Comparison of ENCODE assay signal across 9 cellular contexts in the genomic region with DNA sequence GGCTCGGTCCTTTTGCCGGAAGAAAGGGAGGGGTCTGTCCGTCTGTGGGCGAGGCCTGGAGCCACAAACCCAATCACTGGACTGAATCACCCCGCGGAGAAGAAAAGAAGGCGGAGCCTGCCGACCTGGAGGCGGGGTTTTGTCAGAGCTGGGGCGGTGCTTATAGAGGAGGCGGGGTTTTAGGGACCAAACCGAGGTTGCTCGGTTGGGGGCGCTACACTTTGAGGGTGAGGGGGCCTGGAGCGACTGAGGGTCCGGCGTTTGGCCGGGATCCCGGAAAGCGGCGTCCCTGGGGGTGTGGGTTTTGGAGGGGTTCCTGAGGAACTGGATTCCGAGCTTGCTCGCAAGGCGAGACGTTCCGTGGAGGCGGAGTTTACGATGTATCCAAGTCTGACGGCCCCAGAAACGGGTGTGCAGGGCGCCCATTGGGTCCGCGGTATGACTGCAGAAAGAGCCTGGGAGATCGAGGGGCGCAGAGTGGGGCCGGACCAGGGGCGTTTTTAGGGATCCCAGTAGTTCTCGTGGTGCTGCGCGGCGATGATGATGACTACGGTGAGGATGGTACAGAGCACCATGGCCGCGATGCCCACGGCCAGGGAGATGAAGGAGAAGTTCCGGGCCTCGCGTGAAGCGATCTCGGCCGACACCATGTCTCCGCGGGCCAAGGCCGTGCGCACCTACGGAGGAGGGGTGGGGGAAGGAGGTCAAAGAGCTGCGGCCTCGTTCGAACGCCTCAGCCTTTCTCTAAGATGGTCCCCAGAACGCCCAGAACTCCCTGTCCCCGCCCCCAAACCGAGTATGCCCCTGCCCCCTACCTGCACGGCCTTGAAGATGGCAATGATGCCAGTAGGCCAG. TPM values are rescaled to one million over a fixed set of nuclear protein-coding genes. Genes with fewer than 3 reads are reported as not detected.
DNase-seq lines count a peak whose midpoint lies in the region; ATAC-seq and TF ChIP-seq lines count a peak whose summit lies in the region.
"Had no signal": no experiment of that assay in that cellular context is flagged by ENCODE, and none has a peak within 500 bp of the region (broad histone marks: within the 10 kb centered on the region; RNA-seq: fewer than 3 reads in every experiment).

No MANE protein-coding gene starts in this region.

- TF ChIP-seq CTCF in CD8-positive, alpha-beta T cell (IDR thresholded peaks at IDR 0.05) = peak; percentile 35
- TF ChIP-seq CTCF in testis (IDR thresholded peaks at IDR 0.05) = no peak

- no peaks in the 10 kb centered on the region for H3K79me1 ChIP-seq in neuronal stem cell (ENCODE audit: low read depth, low read length)

- H3K36me3 Mint-ChIP-seq in CD8-positive, alpha-beta T cell = peaks cover under 1% of the 10 kb centered on the region
- no peaks in the 10 kb centered on the region for H3K36me3 Mint-ChIP-seq in activated CD4-positive, alpha-beta memory T cell treated with anti-CD3 and anti-CD28 coated beads for 36 hours

- no peak overlapping the region for H4K91ac ChIP-seq in neuronal stem cell (ENCODE audit: low read depth, low read length, poor library complexity)

- peaks cover 51% of the 10 kb centered on the region for H3K4me1 Mint-ChIP-seq in CD8-positive, alpha-beta T cell (ENCODE audit: low read depth)
- peaks cover 28% of the 10 kb centered on the region for H3K4me1 Mint-ChIP-seq in activated CD4-positive, alpha-beta memory T cell treated with anti-CD3 and anti-CD28 coated beads for 36 hours (ENCODE audit: low read depth)

- H2BK5ac ChIP-seq in neuronal stem cell (ENCODE audit: low read length) = no peak overlapping the region

- POLR2A ChIA-PET in CD8-positive, alpha-beta T cell (lab: Charles Lee) = interaction anchor here (1.4 kb wide), 1 partner anchor 19 kb away, joined by 7 read pairs; a partner anchor contains a TSS
- POLR2A ChIA-PET in activated CD4-positive, alpha-beta memory T cell treated with anti-CD3 and anti-CD28 coated beads for 36 hours (lab: Charles Lee) = interaction anchor here (1.5 kb wide), 1 partner anchor 44 kb away, joined by 3 read pairs; no protein-coding TSS in a partner anchor

- no peak overlapping the region for H2BK12ac ChIP-seq in neuronal stem cell (ENCODE audit: low read length)

- peak overlapping the region; percentile 27 for H2BK15ac ChIP-seq in neuronal stem cell (ENCODE audit: low read length)

- DNase-seq in CD8-positive, alpha-beta T cell = peak; percentile 38 to 80 (median 66)
- DNase-seq in activated CD4-positive, alpha-beta memory T cell treated with anti-CD3 and anti-CD28 coated beads for 36 hours = peak; percentile 87
- peak; percentile 38 to 50 (median 45) for DNase-seq in effector memory CD4-positive, alpha-beta T cell
- DNase-seq in neuronal stem cell (ENCODE audit: low spot score) (no peak), testis (peak; percentile 73), SW480 (ENCODE audit: low spot score) (no peak), AG08396 (ENCODE audit: low spot score) (no peak), MV-4-11 (lab: John Stamatoyannopoulos, UW) (no peak)

- H2BK120ac ChIP-seq in neuronal stem cell (ENCODE audit: low read depth, low read length) = no peak overlapping the region

- TF ChIP-seq POLR2A in testis (IDR thresholded peaks at IDR 0.05) = no peak

- H4K8ac ChIP-seq in neuronal stem cell (ENCODE audit: low read depth, low read length) = no peak overlapping the region

- WGBS in neuronal stem cell (ENCODE audit: extremely low coverage in 2 of 2, insufficient read length in 2 of 2, insufficient replicate concordance in 1 of 2), 2 donors = no CpG with 5 or more reads among the region's 64 CpGs
- WGBS in testis, 2 donors = 61% methylated on average over 57 to 64 of the region's 64 CpGs

- H3K4me3 ChIP-seq in CD8-positive, alpha-beta T cell (ENCODE audit: low read depth, low read length) = no peak overlapping the region
- H3K4me3 ChIP-seq in effector memory CD4-positive, alpha-beta T cell (ENCODE audit: insufficient read depth, low read depth, low read length, poor library complexity, severe bottlenecking) = peak overlapping the region; percentile 45
- H3K4me3 ChIP-seq in neuronal stem cell (ENCODE audit: low read length in 2 of 2) (peak overlapping the region in 1 of 2 donors; percentile 8), testis (peak overlapping the region; percentile 6 to 12)
- H3K4me3 ChIP-seq: SK-N-MC had no signal

- H3K9me3 ChIP-seq in CD8-positive, alpha-beta T cell (ENCODE audit: low read length) = no peaks in the 10 kb centered on the region
- no peaks in the 10 kb centered on the region for H3K9me3 ChIP-seq in effector memory CD4-positive, alpha-beta T cell (ENCODE audit: control insufficient read depth, low read length)
- H3K9me3 ChIP-seq in neuronal stem cell (replicated peaks in 1 of 2; ENCODE audit: control insufficient read depth in 2 of 2, insufficient read depth in 1 of 2, low read depth in 1 of 2, low read length in 2 of 2) = no peaks in the 10 kb centered on the region
- H3K9me3 ChIP-seq in testis = no peaks in the 10 kb centered on the region

- H3K9ac ChIP-seq in neuronal stem cell (ENCODE audit: low read depth, low read length, poor library complexity) = no peak overlapping the region

- peak overlapping the region; percentile 14 for H2AK5ac ChIP-seq in neuronal stem cell (ENCODE audit: low read depth, low read length)

- no peaks in the 10 kb centered on the region for H3K9me3 Mint-ChIP-seq in CD8-positive, alpha-beta T cell
- no peaks in the 10 kb centered on the region for H3K9me3 Mint-ChIP-seq in activated CD4-positive, alpha-beta memory T cell treated with anti-CD3 and anti-CD28 coated beads for 36 hours

- H3K27me3 Mint-ChIP-seq in CD8-positive, alpha-beta T cell (ENCODE audit: low read depth) = peaks cover 19% of the 10 kb centered on the region
- peaks cover 30% of the 10 kb centered on the region for H3K27me3 Mint-ChIP-seq in activated CD4-positive, alpha-beta memory T cell treated with anti-CD3 and anti-CD28 coated beads for 36 hours

- no peaks in the 10 kb centered on the region for H3K27me3 ChIP-seq in CD8-positive, alpha-beta T cell (ENCODE audit: insufficient read depth, low read length)
- H3K27me3 ChIP-seq in effector memory CD4-positive, alpha-beta T cell (replicated peaks; ENCODE audit: control insufficient read depth, insufficient read depth, low read length, poor library complexity, severe bottlenecking) = peaks cover 11% of the 10 kb centered on the region
- H3K27me3 ChIP-seq in neuronal stem cell (ENCODE audit: control insufficient read depth in 3 of 3, insufficient read depth in 3 of 3, low read depth in 1 of 3, low read length in 3 of 3) (peaks cover 0 to 33% (median 0%) of the 10 kb centered on the region in 3 experiments), testis (no peaks in the 10 kb centered on the region)

- peak overlapping the region; percentile 43 for H3K27ac Mint-ChIP-seq in CD8-positive, alpha-beta T cell
- no peak overlapping the region for H3K27ac Mint-ChIP-seq in activated CD4-positive, alpha-beta memory T cell treated with anti-CD3 and anti-CD28 coated beads for 36 hours

- no peak overlapping the region for H3K14ac ChIP-seq in neuronal stem cell (ENCODE audit: low read length)

- H3K23ac ChIP-seq in neuronal stem cell (ENCODE audit: low read depth, low read length, poor library complexity) = no peak overlapping the region

- peak overlapping the region; percentile 21 for H3K4me2 ChIP-seq in neuronal stem cell (ENCODE audit: insufficient read depth, low read length, poor library complexity, severe bottlenecking)

- H3K4me1 ChIP-seq in CD8-positive, alpha-beta T cell (ENCODE audit: insufficient read depth, low read length) = peaks cover 31% of the 10 kb centered on the region
- H3K4me1 ChIP-seq in effector memory CD4-positive, alpha-beta T cell (ENCODE audit: control insufficient read depth, insufficient read depth, low read length, poor library complexity, severe bottlenecking) = peaks cover 11% of the 10 kb centered on the region
- H3K4me1 ChIP-seq in neuronal stem cell (ENCODE audit: control insufficient read depth in 2 of 2, insufficient read depth in 1 of 2, low read depth in 1 of 2, low read length in 2 of 2) (peaks cover 16 to 21% of the 10 kb centered on the region in 2 donors), testis (peaks cover 16% of the 10 kb centered on the region)

- ATAC-seq in CD8-positive, alpha-beta T cell = peak; percentile 83

- CTCF ChIA-PET in CD8-positive, alpha-beta T cell (lab: Charles Lee) = interaction anchor here (0.8 to 1.2 kb wide), 2 partner anchors 15 to 96 kb away, joined by 3 to 4 read pairs; a partner anchor contains a TSS
- CTCF ChIA-PET in activated CD4-positive, alpha-beta memory T cell treated with anti-CD3 and anti-CD28 coated beads for 36 hours (lab: Charles Lee) = interaction anchor here (0.9 to 1.5 kb wide), 3 partner anchors 10 to 46 kb away, joined by 3 to 5 read pairs (median 4); no protein-coding TSS in a partner anchor

- H2AFZ ChIP-seq in neuronal stem cell (ENCODE audit: low read length) = no peak overlapping the region

- intact Hi-C loops in CD8-positive, alpha-beta T cell (cut with DNase I, micrococcal nuclease) = loop anchor here (1.0 to 10.0 kb wide), 2 partner anchors 19 to 96 kb away; a partner anchor contains a TSS
- intact Hi-C loops in activated CD4-positive, alpha-beta memory T cell treated with anti-CD3 and anti-CD28 coated beads for 36 hours (cut with micrococcal nuclease) = loop anchor here (1.0 to 2.0 kb wide), 2 partner anchors 21 to 46 kb away; a partner anchor contains a TSS
- intact Hi-C loops in testis (cut with DNase I; ENCODE audit: low total_unique reads) = no loop called here

- no peak overlapping the region for H3K4ac ChIP-seq in neuronal stem cell (ENCODE audit: low read length)

- H3K18ac ChIP-seq in neuronal stem cell (ENCODE audit: low read length) = peak overlapping the region; percentile 52

- H3K27ac ChIP-seq in CD8-positive, alpha-beta T cell (ENCODE audit: low read depth, low read length) = no peak overlapping the region
- no peak overlapping the region for H3K27ac ChIP-seq in effector memory CD4-positive, alpha-beta T cell (ENCODE audit: insufficient read depth, low read length, poor library complexity, severe bottlenecking)
- no peak overlapping the region for H3K27ac ChIP-seq in neuronal stem cell (replicated peaks; ENCODE audit: low read length)
- no peak overlapping the region for H3K27ac ChIP-seq in testis
- H3K27ac ChIP-seq: SK-N-MC had no signal

- H3K4me3 Mint-ChIP-seq in CD8-positive, alpha-beta T cell = peak overlapping the region; percentile 84
- peak overlapping the region; percentile 76 for H3K4me3 Mint-ChIP-seq in activated CD4-positive, alpha-beta memory T cell treated with anti-CD3 and anti-CD28 coated beads for 36 hours

- H3K36me3 ChIP-seq in CD8-positive, alpha-beta T cell (ENCODE audit: insufficient read depth, low read length) = no peaks in the 10 kb centered on the region
- H3K36me3 ChIP-seq in effector memory CD4-positive, alpha-beta T cell (ENCODE audit: control insufficient read depth, insufficient read depth, low read length) = no peaks in the 10 kb centered on the region
- H3K36me3 ChIP-seq in neuronal stem cell (replicated peaks in 1 of 2; ENCODE audit: control insufficient read depth in 2 of 2, insufficient read depth in 2 of 2, low read length in 2 of 2) (no peaks in the 10 kb centered on the region), testis (ENCODE audit: low read depth, missing control alignments) (no peaks in the 10 kb centered on the region)

RNA-seq across cellular contexts. Expression of a gene that starts 2.8 kb away (rescaled TPM):
- 1 to 10 TPM; 3.1 to 3.8 TPM for total RNA-seq in CD8-positive, alpha-beta T cell
- total RNA-seq in activated CD4-positive, alpha-beta memory T cell treated with anti-CD3 and anti-CD28 coated beads for 36 hours = under 1 TPM; 0.33 to 0.36 TPM
- 6.4 TPM for polyA plus RNA-seq in neuronal stem cell (2013, experiment 1 of 2)
- 6.2 TPM for polyA plus RNA-seq in neuronal stem cell (2013, experiment 2 of 2)
- 1 to 10 TPM; 4.2 to 6.2 TPM for total RNA-seq in testis
- polyA plus RNA-seq in testis (ENCODE audit: insufficient read depth, low read depth, low replicate concordance) = 6.1 TPM

RNA-seq across cellular contexts. Expression of a gene that starts 5.0 kb away (rescaled TPM):
- 10 to 100 TPM; 11.1 to 25.5 TPM for total RNA-seq in CD8-positive, alpha-beta T cell
- 1 to 10 TPM; 9.5 to 9.9 TPM for total RNA-seq in activated CD4-positive, alpha-beta memory T cell treated with anti-CD3 and anti-CD28 coated beads for 36 hours
- 32.3 TPM for polyA plus RNA-seq in neuronal stem cell (2013, experiment 1 of 2)
- 31.7 TPM for polyA plus RNA-seq in neuronal stem cell (2013, experiment 2 of 2)
- 10 to 100 TPM; 33.9 to 92.8 TPM for total RNA-seq in testis
- polyA plus RNA-seq in testis (ENCODE audit: insufficient read depth, low read depth, low replicate concordance) = 18.9 TPM

RNA-seq across cellular contexts. Expression of a gene that starts 15.4 kb away (rescaled TPM):
- 10 to 100 TPM; 17.4 to 18.1 TPM for total RNA-seq in CD8-positive, alpha-beta T cell
- total RNA-seq in activated CD4-positive, alpha-beta memory T cell treated with anti-CD3 and anti-CD28 coated beads for 36 hours = 1 to 10 TPM; 6.5 to 7.1 TPM
- 31.8 TPM for polyA plus RNA-seq in neuronal stem cell (2013, experiment 1 of 2)
- 34.2 TPM for polyA plus RNA-seq in neuronal stem cell (2013, experiment 2 of 2)
- total RNA-seq in testis = 10 to 100 TPM; 24.3 to 25.7 TPM
- 13.9 TPM for polyA plus RNA-seq in testis (ENCODE audit: insufficient read depth, low read depth, low replicate concordance)

RNA-seq across cellular contexts. Expression of a gene that starts 18.9 kb away (rescaled TPM):
- total RNA-seq in CD8-positive, alpha-beta T cell = under 1 TPM; 0.58 to 0.76 TPM
- total RNA-seq in activated CD4-positive, alpha-beta memory T cell treated with anti-CD3 and anti-CD28 coated beads for 36 hours = 1 to 10 TPM; 7.0 to 7.8 TPM
- 6.4 TPM for polyA plus RNA-seq in neuronal stem cell (2013, experiment 1 of 2)
- polyA plus RNA-seq in neuronal stem cell (2013, experiment 2 of 2) = 5.8 TPM
- 1 to 10 TPM; 7.2 to 9.5 TPM for total RNA-seq in testis
- 11.6 TPM for polyA plus RNA-seq in testis (ENCODE audit: insufficient read depth, low read depth, low replicate concordance)

RNA-seq across cellular contexts. Expression of a gene that starts 20.9 kb away (rescaled TPM):
- 10 to 100 TPM; 69.3 to 72.5 TPM for total RNA-seq in CD8-positive, alpha-beta T cell
- total RNA-seq in activated CD4-positive, alpha-beta memory T cell treated with anti-CD3 and anti-CD28 coated beads for 36 hours = 10 to 100 TPM; 67.4 to 80.9 TPM
- 43.3 TPM for polyA plus RNA-seq in neuronal stem cell (2013, experiment 1 of 2)
- polyA plus RNA-seq in neuronal stem cell (2013, experiment 2 of 2) = 41.6 TPM
- 100 to 1,000 TPM; 120 to 138 TPM for total RNA-seq in testis
- 76.3 TPM for polyA plus RNA-seq in testis (ENCODE audit: insufficient read depth, low read depth, low replicate concordance)

Comparison
In these comparisons a context has a peak if more than half of its experiments do, and no peak if none do; other contexts are left out.
1. DNase-seq: peak in CD8-positive, alpha-beta T cell (7 of 7), activated CD4-positive, alpha-beta memory T cell treated with anti-CD3 and anti-CD28 coated beads for 36 hours (single experiment), effector memory CD4-positive, alpha-beta T cell (3 of 3) and testis (single experiment); none in neuronal stem cell (single experiment), SW480 (single experiment), AG08396 (single experiment) and MV-4-11 (single experiment).